ENCODE assay signal across 8 cellular contexts in genomic region chr7:4745971-4746919, GRCh38. TPM values are rescaled to one million over a fixed set of nuclear protein-coding genes. Genes with fewer than 3 reads are reported as not detected.
DNase-seq lines count a peak whose midpoint lies in the region; ATAC-seq, FAIRE-seq and TF ChIP-seq lines count a peak whose summit lies in the region.

No MANE protein-coding gene starts in this region.

- ATAC-seq in left colon: peak; percentile 45
- ATAC-seq in GM18520 (IDR thresholded peaks at IDR 0.05; ENCODE audit: unreplicated experiment): no peak

- WGBS in suprapubic skin: 43% methylated on average over 12 of the region's 12 CpGs

- no peak for TF ChIP-seq EP300 in suprapubic skin (IDR thresholded peaks at IDR 0.05)

- H3K9ac ChIP-seq in astrocyte (ENCODE audit: low read length): peak overlapping the region; percentile 82

- FAIRE-seq in astrocyte (lab: Jason Lieb, UNC): peak; percentile 39
- FAIRE-seq in D721Med (lab: Jason Lieb, UNC): no peak

- H3K36me3 ChIP-seq in astrocyte (ENCODE audit: insufficient read depth, low read length) (peaks cover 5% of the 10 kb centered on the region), suprapubic skin (peaks cover 27% of the 10 kb centered on the region)

- H3K36me3 Mint-ChIP-seq in astrocyte (ENCODE audit: low read depth, unreplicated experiment): peaks cover 42% of the 10 kb centered on the region

- DNase-seq in GM12865 (ENCODE audit: low read depth): peak; percentile 70
- peak; percentile 16 for DNase-seq in NCI-H2029 treated with DMSO at 0.1 percent for 48 hours (lab: John Stamatoyannopoulos, UW)
- peak; percentile 48 for DNase-seq in astrocyte (ENCODE audit: low read depth)
- DNase-seq in left colon: peak; percentile 43 to 73
- DNase-seq in suprapubic skin (ENCODE audit: low spot score in 2 of 2): no peak
- no peak for DNase-seq in D721Med (ENCODE audit: insufficient read length, low spot score)
- DNase-seq in NCI-H2081 (lab: John Stamatoyannopoulos, UW): no peak

- H3K9me3 Mint-ChIP-seq in astrocyte (ENCODE audit: unreplicated experiment): no peaks in the 10 kb centered on the region

- intact Hi-C loops in left colon (cut with DNase I, micrococcal nuclease): no loop called here

- H3K27me3 ChIP-seq in astrocyte (ENCODE audit: insufficient read depth, low read length): no peaks in the 10 kb centered on the region
- H3K27me3 ChIP-seq in suprapubic skin: no peaks in the 10 kb centered on the region

- no peak overlapping the region for H2AFZ ChIP-seq in astrocyte (ENCODE audit: low read depth, low read length)

- peak overlapping the region; percentile 96 for H3K27ac Mint-ChIP-seq in astrocyte (ENCODE audit: unreplicated experiment)

- H3K4me1 ChIP-seq in astrocyte (ENCODE audit: insufficient read depth, low read length): peaks cover 30% of the 10 kb centered on the region
- peaks cover 57% of the 10 kb centered on the region for H3K4me1 ChIP-seq in suprapubic skin

- peak overlapping the region; percentile 56 for H3K4me3 Mint-ChIP-seq in astrocyte (ENCODE audit: unreplicated experiment)

- H3K9me3 ChIP-seq in astrocyte (ENCODE audit: insufficient read depth, low read depth, low read length) (no peaks in the 10 kb centered on the region), suprapubic skin (no peaks in the 10 kb centered on the region)

- H4K20me1 ChIP-seq in astrocyte (ENCODE audit: insufficient read depth, low read length): peaks cover 4% of the 10 kb centered on the region

- H3K4me3 ChIP-seq in GM12865 (ENCODE audit: low read depth, low read length) (peak overlapping the region; percentile 63), astrocyte (ENCODE audit: insufficient read depth, low read depth, low read length) (peak overlapping the region; percentile 30), suprapubic skin (peak overlapping the region; percentile 38)

- H3K4me2 ChIP-seq in astrocyte (ENCODE audit: low read length): peak overlapping the region; percentile 80

- no peak for TF ChIP-seq POLR2A in suprapubic skin (IDR thresholded peaks at IDR 0.05)

- peaks cover 40% of the 10 kb centered on the region for H3K4me1 Mint-ChIP-seq in astrocyte (ENCODE audit: low read depth, unreplicated experiment)

- peaks cover 51% of the 10 kb centered on the region for H3K79me2 ChIP-seq in astrocyte (ENCODE audit: insufficient read depth, low read length)

- H3K27ac ChIP-seq in astrocyte (ENCODE audit: low read depth, low read length): peak overlapping the region; percentile 93
- peak overlapping the region; percentile 94 for H3K27ac ChIP-seq in suprapubic skin

- no peaks in the 10 kb centered on the region for H3K27me3 Mint-ChIP-seq in astrocyte (ENCODE audit: low read depth, unreplicated experiment)

- no peak for TF ChIP-seq CTCF in GM12865 (IDR thresholded peaks at IDR 0.05; ENCODE audit: insufficient read depth, low read depth, low read length, missing control alignments)
- TF ChIP-seq CTCF in astrocyte (IDR thresholded peaks at IDR 0.05; ENCODE audit: insufficient read depth, low read depth, low read length): no peak
- TF ChIP-seq CTCF in suprapubic skin (IDR thresholded peaks at IDR 0.05): no peak
- TF ChIP-seq CTCF in D721Med (IDR thresholded peaks at IDR 0.05; ENCODE audit: insufficient read depth, missing control alignments): no peak

RNA-seq across cellular contexts. Expression of gene AP5Z1, which starts 29.2 kb away (rescaled TPM):
- total RNA-seq in astrocyte (70.7 and 75.6 TPM in 2 replicates), left colon (10 to 100 TPM; 35.8 to 47.5 TPM), suprapubic skin (10 to 100 TPM; 26.2 to 81.2 (median 52.2) TPM)

Comparison
In these comparisons a context has a peak if more than half of its experiments do, and no peak if none do; other contexts are left out.
1. DNase-seq: peak in GM12865 (single experiment), NCI-H2029 treated with DMSO at 0.1 percent for 48 hours (single experiment), astrocyte (single experiment) and left colon (2 of 2); none in suprapubic skin (0 of 2), D721Med (single experiment) and NCI-H2081 (0 of 2).
2. Peak in every context shown above with its lines, with median percentiles within 50 percentile points of each other: H3K4me3 ChIP-seq.